In the genomic region with DNA sequence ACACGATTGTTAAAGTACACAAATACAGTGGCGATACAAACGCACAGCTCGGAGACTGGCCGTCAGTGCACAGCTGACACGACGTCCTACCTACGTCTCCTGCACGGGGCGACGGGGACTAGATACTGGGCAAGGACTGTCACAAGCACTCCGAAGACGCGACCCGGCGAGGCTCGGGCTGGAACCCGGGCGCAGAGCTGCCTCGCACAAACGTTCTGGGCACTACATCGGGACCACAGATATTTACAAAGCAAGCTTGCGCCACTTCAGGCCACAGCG, we compare ENCODE assay signal across 13 cellular contexts. TPM values are rescaled to one million over a fixed set of nuclear protein-coding genes. Genes with fewer than 3 reads are reported as not detected.
DNase-seq lines count a peak whose midpoint lies in the region; ATAC-seq and TF ChIP-seq lines count a peak whose summit lies in the region.
"Had no signal": no experiment of that assay in that cellular context is flagged by ENCODE, and none has a peak within 500 bp of the region (broad histone marks: within the 10 kb centered on the region; RNA-seq: fewer than 3 reads in every experiment).

No MANE protein-coding gene starts in this region.

- H3K36me3 Mint-ChIP-seq in activated CD4-positive, alpha-beta T cell treated with anti-CD3 and anti-CD28 coated beads, Interleukin-2, amount 10 ng/mL, durations not matched to agents 24 days and 14 days (ENCODE audit: low read depth) = peaks cover 50% of the 10 kb centered on the region
- H3K36me3 Mint-ChIP-seq in memory B cell = peaks cover 21% of the 10 kb centered on the region

- H3K4me3 Mint-ChIP-seq in activated CD4-positive, alpha-beta T cell treated with anti-CD3 and anti-CD28 coated beads, Interleukin-2, amount 10 ng/mL, durations not matched to agents 24 days and 14 days = no peak overlapping the region
- no peak overlapping the region for H3K4me3 Mint-ChIP-seq in memory B cell

- no peak for TF ChIP-seq CTCF in body of pancreas (IDR thresholded peaks at IDR 0.05)
- no peak for TF ChIP-seq CTCF in thoracic aorta (IDR thresholded peaks at IDR 0.05)

- WGBS in body of pancreas, 2 donors = 44 to 47% methylated on average over 14 to 24 of the region's 24 CpGs

- DNase-seq in activated CD4-positive, alpha-beta T cell treated with anti-CD3 and anti-CD28 coated beads, Interleukin-2, amount 10 ng/mL, durations not matched to agents 24 days and 14 days = no peak
- DNase-seq in activated CD4-positive, alpha-beta T cell treated with anti-CD3 and anti-CD28 coated beads for 48 hours = no peak
- DNase-seq in body of pancreas (no peak), memory B cell (ENCODE audit: low spot score in 2 of 2) (no peak), thoracic aorta (ENCODE audit: low spot score) (no peak)
- DNase-seq in activated effector memory CD4-positive, alpha-beta T cell treated with Interleukin-2 at 50 U/mL for 16 hours = no peak
- DNase-seq in activated CD8-positive, alpha-beta memory T cell treated with anti-CD3 and anti-CD28 coated beads for 24 hours = no peak
- DNase-seq: activated CD4-positive, alpha-beta T cell treated with anti-CD3 and anti-CD28 coated beads, Interleukin-2, amount 50 U/mL, for 48 hours; cortex of kidney; NCI-H1436; RPMI8226; stimulated activated naive CD4-positive, alpha-beta T cell treated with Interleukin-2 at 50 U/mL for 16 hours had no signal

- intact Hi-C loops in activated CD4-positive, alpha-beta T cell treated with anti-CD3 and anti-CD28 coated beads, Interleukin-2, amount 10 ng/mL, durations not matched to agents 24 days and 14 days (cut with micrococcal nuclease) = no loop called here
- intact Hi-C loops in body of pancreas (cut with DNase I) = no loop called here

- H3K27ac Mint-ChIP-seq in activated CD4-positive, alpha-beta T cell treated with anti-CD3 and anti-CD28 coated beads, Interleukin-2, amount 10 ng/mL, durations not matched to agents 24 days and 14 days = peak overlapping the region; percentile 11
- peak overlapping the region; percentile 58 for H3K27ac Mint-ChIP-seq in memory B cell

- ATAC-seq in body of pancreas = no peak
- no peak for ATAC-seq in memory B cell (ENCODE audit: low read depth)
- no peak for ATAC-seq in thoracic aorta (ENCODE audit: insufficient number of reproducible peaks, low FRiP score, low read depth)
- ATAC-seq in GM18868 (IDR thresholded peaks at IDR 0.05; ENCODE audit: unreplicated experiment) = no peak

- H3K27me3 Mint-ChIP-seq in activated CD4-positive, alpha-beta T cell treated with anti-CD3 and anti-CD28 coated beads, Interleukin-2, amount 10 ng/mL, durations not matched to agents 24 days and 14 days = no peaks in the 10 kb centered on the region
- H3K27me3 Mint-ChIP-seq in memory B cell = no peaks in the 10 kb centered on the region

- peaks cover 29% of the 10 kb centered on the region for H3K4me1 Mint-ChIP-seq in activated CD4-positive, alpha-beta T cell treated with anti-CD3 and anti-CD28 coated beads, Interleukin-2, amount 10 ng/mL, durations not matched to agents 24 days and 14 days
- H3K4me1 Mint-ChIP-seq in memory B cell = peaks cover 35% of the 10 kb centered on the region

- H3K4me1 ChIP-seq in body of pancreas = peaks cover 54% of the 10 kb centered on the region
- peaks cover 50 to 71% of the 10 kb centered on the region in 2 donors for H3K4me1 ChIP-seq in thoracic aorta (ENCODE audit: control insufficient read depth in 1 of 2, low read depth in 2 of 2)

- TF ChIP-seq POLR2A in body of pancreas (IDR thresholded peaks at IDR 0.05) = no peak

- peaks cover 9 to 34% of the 10 kb centered on the region in 2 donors for H3K36me3 ChIP-seq in body of pancreas (replicated peaks in 1 of 2; ENCODE audit: insufficient read depth in 1 of 2, low read depth in 2 of 2)
- H3K36me3 ChIP-seq in thoracic aorta = peaks cover 35% of the 10 kb centered on the region

- peak overlapping the region; percentile 52 to 74 (median 62) for H3K27ac ChIP-seq in body of pancreas
- peak overlapping the region; percentile 59 to 81 for H3K27ac ChIP-seq in thoracic aorta

- no peaks in the 10 kb centered on the region for H3K9me3 ChIP-seq in body of pancreas
- no peaks in the 10 kb centered on the region for H3K9me3 ChIP-seq in thoracic aorta

- no peaks in the 10 kb centered on the region for H3K27me3 ChIP-seq in body of pancreas
- no peaks in the 10 kb centered on the region for H3K27me3 ChIP-seq in thoracic aorta (replicated peaks; ENCODE audit: insufficient read depth)

- no peaks in the 10 kb centered on the region for H3K9me3 Mint-ChIP-seq in activated CD4-positive, alpha-beta T cell treated with anti-CD3 and anti-CD28 coated beads, Interleukin-2, amount 10 ng/mL, durations not matched to agents 24 days and 14 days
- H3K9me3 Mint-ChIP-seq in memory B cell = no peaks in the 10 kb centered on the region

- H3K4me3 ChIP-seq in body of pancreas = no peak overlapping the region
- H3K4me3 ChIP-seq in thoracic aorta = no peak overlapping the region

RNA-seq across cellular contexts. Expression of a gene that starts 13.8 kb away (rescaled TPM):
- 162 and 171 TPM in 2 replicates for total RNA-seq in activated CD4-positive, alpha-beta T cell treated with anti-CD3 and anti-CD28 coated beads, Interleukin-2, amount 10 ng/mL, durations not matched to agents 24 days and 14 days
- total RNA-seq in body of pancreas (1 to 10 TPM; 2.0 to 5.4 TPM), thoracic aorta (100 to 1,000 TPM in 1 of 2 donors, 10 to 100 TPM in 1; 76.0 to 113 TPM)

RNA-seq across cellular contexts. Expression of a gene that starts 30.0 kb away (rescaled TPM):
- total RNA-seq in activated CD4-positive, alpha-beta T cell treated with anti-CD3 and anti-CD28 coated beads, Interleukin-2, amount 10 ng/mL, durations not matched to agents 24 days and 14 days = 56.0 and 58.4 TPM in 2 replicates
- total RNA-seq in body of pancreas (10 to 100 TPM; 24.1 to 60.3 TPM), thoracic aorta (10 to 100 TPM; 19.4 to 58.1 TPM)

RNA-seq across cellular contexts. Expression of a gene that starts 30.9 kb away (rescaled TPM):
- total RNA-seq in activated CD4-positive, alpha-beta T cell treated with anti-CD3 and anti-CD28 coated beads, Interleukin-2, amount 10 ng/mL, durations not matched to agents 24 days and 14 days = 137 and 146 TPM in 2 replicates
- total RNA-seq in body of pancreas (100 to 1,000 TPM in 1 of 2 donors, 10 to 100 TPM in 1; 37.6 to 116 TPM), thoracic aorta (10 to 100 TPM; 69.5 to 71.9 TPM)

Comparison
In these comparisons a context has a peak if more than half of its experiments do, and no peak if none do; other contexts are left out.
1. RNA of a gene that starts 13.8 kb away (total RNA-seq): 162 to 171 TPM in activated CD4-positive, alpha-beta T cell treated with anti-CD3 and anti-CD28 coated beads, Interleukin-2, amount 10 ng/mL, durations not matched to agents 24 days and 14 days and 76.0 to 113 TPM in thoracic aorta; 2.0 to 5.4 TPM in body of pancreas; every median in the first group is over 10 times any median in the second.